25 cellular contexts compared by ENCODE assay signal in the genomic region with DNA sequence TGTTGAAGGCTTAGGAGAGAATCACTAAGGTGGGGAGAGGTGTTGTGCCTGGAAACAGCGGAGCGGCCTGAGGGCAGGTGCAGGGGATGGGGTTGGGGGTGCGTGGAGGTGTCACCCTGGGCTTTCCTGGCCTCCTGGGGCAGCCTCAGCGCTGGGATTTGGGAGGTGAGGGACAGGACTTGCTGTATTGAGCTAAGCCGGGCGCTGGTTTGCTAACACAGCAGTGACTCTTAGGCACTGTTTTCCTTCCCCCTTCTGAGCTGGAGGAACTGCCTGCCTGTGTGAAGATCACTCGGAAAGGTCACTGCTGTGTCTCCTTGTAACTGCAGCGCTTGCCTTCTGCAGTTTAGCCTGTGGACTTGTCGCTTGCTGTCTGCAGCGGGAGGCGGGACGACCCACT.
"Had no signal": no experiment of that assay in that cellular context is flagged by ENCODE, and none has a peak within 500 bp of the region (broad histone marks: within the 10 kb centered on the region; RNA-seq: fewer than 3 reads in every experiment).

No MANE protein-coding gene starts in this region.

- H3K36me3 ChIP-seq: ovary, uterus had no signal

- ATAC-seq: effector memory CD8-positive, alpha-beta T cell; left colon; naive thymus-derived CD4-positive, alpha-beta T cell; psoas muscle; right cardiac atrium; stimulated activated naive B cell treated with anti-CD40 and anti-IgM and Interleukin-4, amounts not matched to agents 10 μg/mL and 1 μg/mL and 100 μg/mL, for 72 hours had no signal

- H3K27ac ChIP-seq: coronary artery, ovary, psoas muscle, skin epidermis, thoracic aorta, tibial nerve, upper lobe of left lung, uterus had no signal

- H3K4me1 Mint-ChIP-seq: immature natural killer cell; nephron; stimulated activated naive B cell treated with anti-CD40 and anti-IgM and Interleukin-4, amounts not matched to agents 10 μg/mL and 1 μg/mL and 100 μg/mL, for 72 hours had no signal

- H3K4me3 Mint-ChIP-seq: effector memory CD8-positive, alpha-beta T cell; immature natural killer cell; naive thymus-derived CD4-positive, alpha-beta T cell; nephron; stimulated activated naive B cell treated with anti-CD40 and anti-IgM and Interleukin-4, amounts not matched to agents 10 μg/mL and 1 μg/mL and 100 μg/mL, for 72 hours; stimulated activated naive CD8-positive, alpha-beta T cell treated with anti-CD3 and anti-CD28 coated beads, Interleukin-15, Interleukin-2, amounts not matched to agents 100 ng/mL and 50 ng/mL, for 24 hours had no signal

- H3K27me3 ChIP-seq: ovary, tibial nerve, upper lobe of left lung, uterus had no signal

- H3K27me3 Mint-ChIP-seq: effector memory CD8-positive, alpha-beta T cell; naive thymus-derived CD4-positive, alpha-beta T cell; stimulated activated naive B cell treated with anti-CD40 and anti-IgM and Interleukin-4, amounts not matched to agents 10 μg/mL and 1 μg/mL and 100 μg/mL, for 72 hours; stimulated activated naive CD8-positive, alpha-beta T cell treated with anti-CD3 and anti-CD28 coated beads, Interleukin-15, Interleukin-2, amounts not matched to agents 100 ng/mL and 50 ng/mL, for 24 hours had no signal

- H3K4me3 ChIP-seq: coronary artery, ovary, psoas muscle, skin epidermis, thoracic aorta, tibial nerve, upper lobe of left lung, uterus had no signal

- H3K27ac Mint-ChIP-seq: effector memory CD8-positive, alpha-beta T cell; immature natural killer cell; naive thymus-derived CD4-positive, alpha-beta T cell; nephron; stimulated activated naive B cell treated with anti-CD40 and anti-IgM and Interleukin-4, amounts not matched to agents 10 μg/mL and 1 μg/mL and 100 μg/mL, for 72 hours; stimulated activated naive CD8-positive, alpha-beta T cell treated with anti-CD3 and anti-CD28 coated beads, Interleukin-15, Interleukin-2, amounts not matched to agents 100 ng/mL and 50 ng/mL, for 24 hours had no signal

- H3K9me3 Mint-ChIP-seq: effector memory CD8-positive, alpha-beta T cell; immature natural killer cell; naive thymus-derived CD4-positive, alpha-beta T cell; nephron; stimulated activated naive CD8-positive, alpha-beta T cell treated with anti-CD3 and anti-CD28 coated beads, Interleukin-15, Interleukin-2, amounts not matched to agents 100 ng/mL and 50 ng/mL, for 24 hours had no signal

- H3K4me1 ChIP-seq: psoas muscle, tibial nerve, upper lobe of left lung, uterus had no signal

- DNase-seq: effector memory CD8-positive, alpha-beta T cell; hypothalamus; immature natural killer cell; islet precursor cell; kidney glomerular epithelial cell; left colon; mammary epithelial cell; mesendoderm; midbrain; naive thymus-derived CD4-positive, alpha-beta T cell; occipital lobe; ovary; psoas muscle; right cardiac atrium; stimulated activated CD4-positive, alpha-beta T cell treated with anti-CD3 and anti-CD28 coated beads, Interleukin-15, amount 100 ng/mL, for 24 hours; stimulated activated CD4-positive, alpha-beta T cell treated with anti-CD3 and anti-CD28 coated beads, Interleukin-2, amount 100 ng/mL, for 48 hours; stimulated activated naive B cell treated with anti-CD40 and anti-IgM and Interleukin-4, amounts not matched to agents 10 μg/mL and 1 μg/mL and 100 μg/mL, for 72 hours; upper lobe of left lung; uterus had no signal

- H3K9me3 ChIP-seq: ovary, psoas muscle, thoracic aorta, upper lobe of left lung, uterus had no signal
